ENCODE assay signal across 11 cellular contexts in genomic region chr2:241540391-241540765, GRCh38. TPM values are rescaled to one million over a fixed set of nuclear protein-coding genes. Genes with fewer than 3 reads are reported as not detected.
DNase-seq lines count a peak whose midpoint lies in the region; ATAC-seq, FAIRE-seq and TF ChIP-seq lines count a peak whose summit lies in the region.
"Had no signal": no experiment of that assay in that cellular context is flagged by ENCODE, and none has a peak within 500 bp of the region (broad histone marks: within the 10 kb centered on the region; RNA-seq: fewer than 3 reads in every experiment).

No MANE protein-coding gene starts in this region.

- WGBS in H1 (ENCODE audit: extremely low coverage in 1 of 2, insufficient coverage in 1 of 2, insufficient read length in 1 of 2, insufficient replicate concordance in 2 of 2, low coverage in 1 of 2, low lambda C conversion rate in 2 of 2, missing lambda C conversion rate in 1 of 2), 2 experiments, result 64% methylated on average over 10 of the region's 10 CpGs; no CpG with 5 or more reads in 1 of the 2 experiments

- H4K8ac ChIP-seq in H1 (ENCODE audit: extremely low read depth, insufficient read depth, low read length), result peak overlapping the region; percentile 73; the same call in 1 of the 2 replicates

- intact Hi-C loops in natural killer cell (cut with micrococcal nuclease), result no loop called here

- POLR2A ChIA-PET in HEK293 (lab: Yijun Ruan, JAX) (no interaction called here), H1 (lab: Charles Lee; ENCODE audit: partially characterized antibody) (interaction anchor here (0.7 to 1.7 kb wide), 3 partner anchors 28 to 50 kb away, joined by 3 to 4 read pairs (median 3); no protein-coding TSS in a partner anchor)

- no peaks in the 10 kb centered on the region for H3K79me1 ChIP-seq in H1 (ENCODE audit: low read depth, low read length)

- no peaks in the 10 kb centered on the region for H3K36me3 Mint-ChIP-seq in natural killer cell

- peak; percentile 27 for DNase-seq in ACHN
- no peak for DNase-seq in H1 (ENCODE audit: low read depth in 1 of 2, low spot score in 2 of 2)
- DNase-seq in natural killer cell, result no peak
- no peak for DNase-seq in stimulated activated naive CD4-positive, alpha-beta T cell treated with Interleukin-2 at 50 U/mL for 16 hours (lab: John Stamatoyannopoulos, UW)
- no peak for DNase-seq in NOMO-1 treated with DMSO at 0.1 percent for 48 hours (lab: John Stamatoyannopoulos, UW; ENCODE audit: unreplicated experiment)

- H2BK5ac ChIP-seq in H1 (ENCODE audit: low read depth, low read length), result no peak overlapping the region

- peaks cover 4 to 5% of the 10 kb centered on the region in 2 donors for H3K4me1 Mint-ChIP-seq in natural killer cell

- in situ Hi-C loops in ACHN (cut with HindIII; ENCODE audit: low pct_ligation_motif_present, low pct_unique_long_range_greater_than_20kb, low sequenced_read_pairs), result no loop called here

- H3K36me3 ChIP-seq in HEK293 (ENCODE audit: control insufficient read depth in 2 of 2, insufficient read depth in 1 of 2, low read length in 2 of 2) (no peaks in the 10 kb centered on the region), H1 (ENCODE audit: control insufficient read depth in 2 of 4, insufficient read depth in 4 of 4, low read length in 3 of 4) (no peaks in the 10 kb centered on the region)
- H3K36me3 ChIP-seq: neutrophil had no signal

- H3K79me2 ChIP-seq in H1 (ENCODE audit: control insufficient read depth in 1 of 2, insufficient read depth in 2 of 2, low read length in 2 of 2), result no peaks in the 10 kb centered on the region

- H3K27me3 Mint-ChIP-seq in natural killer cell (ENCODE audit: low read depth in 2 of 2), result peaks cover 0 to 8% of the 10 kb centered on the region in 2 donors

- no peak overlapping the region for H3K4ac ChIP-seq in H1 (replicated peaks; ENCODE audit: insufficient read length, low read depth, low read length)

- H4K91ac ChIP-seq in H1 (replicated peaks; ENCODE audit: insufficient read length, low read length), result no peak overlapping the region

- H4K20me1 ChIP-seq in H1 (replicated peaks in 1 of 2; ENCODE audit: control insufficient read depth in 1 of 2, insufficient read depth in 2 of 2, low read length in 2 of 2), result no peaks in the 10 kb centered on the region

- no peak for TF ChIP-seq POLR2A in H1 (IDR thresholded peaks at IDR 0.05; ENCODE audit: control extremely low read depth in 1 of 2, low read depth in 2 of 2, low read length in 2 of 2)

- H3K56ac ChIP-seq in H1 (replicated peaks; ENCODE audit: insufficient read length, low read depth, low read length), result no peak overlapping the region

- no peak overlapping the region for H3K14ac ChIP-seq in H1 (ENCODE audit: insufficient read length)

- no peaks in the 10 kb centered on the region; the same call in 1 of the 2 replicates for H3K4me1 ChIP-seq in HEK293 (ENCODE audit: control insufficient read depth, insufficient read depth, low read length)
- H3K4me1 ChIP-seq in H1 (replicated peaks in 1 of 4; ENCODE audit: control insufficient read depth in 3 of 4, insufficient read depth in 4 of 4, low read length in 3 of 4), result peaks cover 3 to 10% (median 4%) of the 10 kb centered on the region in 4 experiments

- TF ChIP-seq CTCF in HEK293 (tag by site-specific recombination; IDR thresholded peaks at IDR 0.05) (no peak), H1 (IDR thresholded peaks at IDR 0.05; ENCODE audit: control extremely low read depth in 1 of 3, insufficient read depth in 1 of 3, low read depth in 1 of 3, low read length in 3 of 3) (no peak), natural killer cell (IDR thresholded peaks at IDR 0.05) (no peak)

- no peak overlapping the region for H3K27ac ChIP-seq in HEK293 (ENCODE audit: extremely low read depth, low read depth, low read length)
- no peak overlapping the region for H3K27ac ChIP-seq in H1 (ENCODE audit: low read depth, low read length)
- H3K27ac ChIP-seq: neutrophil, testis had no signal

- H3K27me3 ChIP-seq in H1 (replicated peaks in 1 of 4; ENCODE audit: control insufficient read depth in 3 of 4, extremely low read depth in 1 of 4, insufficient read depth in 3 of 4, low read length in 3 of 4), result peaks cover 18 to 35% (median 30%) of the 10 kb centered on the region in 4 experiments
- H3K27me3 ChIP-seq: testis had no signal

- peaks cover 11% of the 10 kb centered on the region; the same call in 1 of the 2 replicates for H3K23me2 ChIP-seq in H1 (ENCODE audit: low read depth, low read length)

- H2AK5ac ChIP-seq in H1 (ENCODE audit: low read depth, low read length), result no peak overlapping the region

- peak overlapping the region; percentile 67 to 83 for H3K4me2 ChIP-seq in H1 (ENCODE audit: insufficient read depth in 1 of 2, low read depth in 2 of 2, low read length in 2 of 2)

- H2BK12ac ChIP-seq in H1 (ENCODE audit: low read depth, low read length), result no peak overlapping the region

- H3K18ac ChIP-seq in H1 (ENCODE audit: extremely low read depth, low read length), result no peak overlapping the region

- no peaks in the 10 kb centered on the region for H3K9me3 ChIP-seq in HEK293 (ENCODE audit: control insufficient read depth, insufficient read depth, low read depth, low read length)
- H3K9me3 ChIP-seq in H1 (ENCODE audit: insufficient read depth in 2 of 2, low read depth in 1 of 2, low read length in 1 of 2), result no peaks in the 10 kb centered on the region
- H3K9me3 ChIP-seq: neutrophil, testis had no signal

- H3K9me3 Mint-ChIP-seq in natural killer cell, result no peaks in the 10 kb centered on the region

- no peak for FAIRE-seq in H1 (lab: Jason Lieb, UNC)
- FAIRE-seq: G401.6 had no signal

- CTCF ChIA-PET in HEK293 (lab: Yijun Ruan, JAX) (no interaction called here), H1 (lab: Charles Lee; ENCODE audit: partially characterized antibody) (interaction anchor here (1.2 to 1.6 kb wide), 2 partner anchors 15 to 182 kb away, joined by 3 to 4 read pairs; no protein-coding TSS in a partner anchor)

- no peak overlapping the region for H2BK120ac ChIP-seq in H1 (replicated peaks; ENCODE audit: low read depth, low read length)

- TF ChIP-seq EP300 in H1 (IDR thresholded peaks at IDR 0.05; ENCODE audit: borderline replicate concordance in 1 of 2, low read depth in 2 of 2, low read length in 2 of 2), result no peak

- H2AFZ ChIP-seq in H1 (ENCODE audit: low read length), result no peak overlapping the region

- TF ChIP-seq RAD21 in H1 (IDR thresholded peaks at IDR 0.05 in 1 of 2, conservative IDR thresholded peaks at IDR 0.05 in 1 of 2; ENCODE audit: low read depth in 2 of 2, low read length in 2 of 2), result no peak

- peak overlapping the region in 2 of 4 experiments; percentile 6 to 13; a peak in 2 of 7 replicates for H3K9ac ChIP-seq in H1 (replicated peaks in 1 of 4; ENCODE audit: extremely low read depth in 1 of 4, low read depth in 3 of 4, low read length in 3 of 4)

- no peak overlapping the region for H2BK15ac ChIP-seq in H1 (ENCODE audit: low read length)

- H3K27ac Mint-ChIP-seq in natural killer cell, result no peak overlapping the region

- no peak overlapping the region for H2BK20ac ChIP-seq in H1 (ENCODE audit: low read length)

- ATAC-seq in natural killer cell, result no peak
- ATAC-seq in GM18861 (IDR thresholded peaks at IDR 0.05; ENCODE audit: unreplicated experiment), result no peak
- ATAC-seq in GM19023 (IDR thresholded peaks at IDR 0.05; ENCODE audit: unreplicated experiment), result no peak

- peak overlapping the region; percentile 85 for H3K4me3 Mint-ChIP-seq in natural killer cell

- no peak overlapping the region for H4K5ac ChIP-seq in H1 (ENCODE audit: insufficient read length, low read depth, low read length)

- no peak overlapping the region for H3K23ac ChIP-seq in H1 (ENCODE audit: insufficient read length)

- H3K4me3 ChIP-seq in HEK293 (ENCODE audit: low read depth, low read length), result no peak overlapping the region
- peak overlapping the region; percentile 49 to 64 (median 54) for H3K4me3 ChIP-seq in H1 (ENCODE audit: extremely low read depth in 1 of 4, insufficient read depth in 2 of 4, low read depth in 3 of 4, low read length in 4 of 4)

TF ChIP-seq in HEK293, 187 proteins besides CTCF, POLR2A, EP300 and RAD21 (continues in another document):
- peak; percentile 38; the same call in 1 of the 2 replicates for TF ChIP-seq KLF1 (tag by site-specific recombination; IDR thresholded peaks at IDR 0.05)

TF ChIP-seq in H1, 55 proteins besides CTCF, POLR2A, EP300 and RAD21 (continues in another document):
- no peak for TF ChIP-seq MAX (IDR thresholded peaks at IDR 0.05)
- no peak for TF ChIP-seq SIN3A (conservative IDR thresholded peaks at IDR 0.05 in 1 of 2, IDR thresholded peaks at IDR 0.05 in 1 of 2; ENCODE audit: low read depth in 1 of 2, low read length in 2 of 2)
- TF ChIP-seq TEAD4 (IDR thresholded peaks at IDR 0.05; ENCODE audit: low read depth, low read length), result no peak
- no peak for TF ChIP-seq SIX5 (IDR thresholded peaks at IDR 0.05; ENCODE audit: low read depth, low read length)
- TF ChIP-seq EGR1 (IDR thresholded peaks at IDR 0.05; ENCODE audit: borderline replicate concordance, low read depth, low read length), result no peak
- no peak for TF ChIP-seq TCF12 (IDR thresholded peaks at IDR 0.05; ENCODE audit: low read depth, low read length)
- no peak for TF ChIP-seq SP4 (IDR thresholded peaks at IDR 0.05; ENCODE audit: low read length)

RNA-seq across cellular contexts. Expression of gene BOK, which starts 18.2 kb away (rescaled TPM):
- 33.7 and 34.7 TPM in 2 replicates for total RNA-seq in H1 (2021; fragmentation: NEBNext Ultra II Directional; extraction: Animal tissue kit (Norgen Biotek cat#: 25700))
- 37.6 and 47.9 TPM in 2 replicates for polyA plus RNA-seq in H1 (2011; rRNA removed)
- polyA plus RNA-seq in H1 (2011; cell fraction: cytosol; rRNA removed), result 33.5 TPM
- polyA plus RNA-seq in H1 (2011; cell fraction: nucleus; rRNA removed), result 50.2 TPM
- 18.3 to 27.4 TPM (median 25.2 TPM) in 4 replicates for polyA plus RNA-seq in H1 (2012, experiment 1 of 2)
- 30.5 TPM for polyA plus RNA-seq in H1 (2012, experiment 2 of 2)
- 25.1 TPM for polyA plus RNA-seq in H1 (2013, experiment 1 of 2)
- polyA plus RNA-seq in H1 (2013, experiment 2 of 2), result 24.1 TPM
- polyA minus RNA-seq in H1 (2011; rRNA and poly(A)+ RNA removed), result 14.2 and 14.4 TPM in 2 replicates
- 13.2 TPM for polyA minus RNA-seq in H1 (2011; cell fraction: cytosol; rRNA and poly(A)+ RNA removed)
- polyA minus RNA-seq in H1 (2011; cell fraction: nucleus; rRNA and poly(A)+ RNA removed), result 12.3 TPM
- total RNA-seq in natural killer cell, result 10 to 100 TPM; 11.0 to 23.7 (median 19.6) TPM

RNA-seq across cellular contexts. Expression of gene STK25, which starts 32.0 kb away (rescaled TPM):
- total RNA-seq in H1 (2021; fragmentation: NEBNext Ultra II Directional; extraction: Animal tissue kit (Norgen Biotek cat#: 25700)), result 159 and 162 TPM in 2 replicates
- polyA plus RNA-seq in H1 (2011; rRNA removed), result 546 and 743 TPM in 2 replicates
- polyA plus RNA-seq in H1 (2011; cell fraction: cytosol; rRNA removed), result 422 TPM
- 1,385 TPM for polyA plus RNA-seq in H1 (2011; cell fraction: nucleus; rRNA removed)
- polyA plus RNA-seq in H1 (2012, experiment 1 of 2), result 179 to 242 TPM (median 225 TPM) in 4 replicates
- 236 TPM for polyA plus RNA-seq in H1 (2012, experiment 2 of 2)
- polyA plus RNA-seq in H1 (2013, experiment 1 of 2), result 117 TPM
- polyA plus RNA-seq in H1 (2013, experiment 2 of 2), result 108 TPM
- 256 and 338 TPM in 2 replicates for polyA minus RNA-seq in H1 (2011; rRNA and poly(A)+ RNA removed)
- polyA minus RNA-seq in H1 (2011; cell fraction: cytosol; rRNA and poly(A)+ RNA removed), result 108 TPM
- 190 TPM for polyA minus RNA-seq in H1 (2011; cell fraction: nucleus; rRNA and poly(A)+ RNA removed)
- 100 to 1,000 TPM; 110 to 140 (median 135) TPM for total RNA-seq in natural killer cell
